Comparison of ENCODE assay signal across 8 cellular contexts in the genomic region with DNA sequence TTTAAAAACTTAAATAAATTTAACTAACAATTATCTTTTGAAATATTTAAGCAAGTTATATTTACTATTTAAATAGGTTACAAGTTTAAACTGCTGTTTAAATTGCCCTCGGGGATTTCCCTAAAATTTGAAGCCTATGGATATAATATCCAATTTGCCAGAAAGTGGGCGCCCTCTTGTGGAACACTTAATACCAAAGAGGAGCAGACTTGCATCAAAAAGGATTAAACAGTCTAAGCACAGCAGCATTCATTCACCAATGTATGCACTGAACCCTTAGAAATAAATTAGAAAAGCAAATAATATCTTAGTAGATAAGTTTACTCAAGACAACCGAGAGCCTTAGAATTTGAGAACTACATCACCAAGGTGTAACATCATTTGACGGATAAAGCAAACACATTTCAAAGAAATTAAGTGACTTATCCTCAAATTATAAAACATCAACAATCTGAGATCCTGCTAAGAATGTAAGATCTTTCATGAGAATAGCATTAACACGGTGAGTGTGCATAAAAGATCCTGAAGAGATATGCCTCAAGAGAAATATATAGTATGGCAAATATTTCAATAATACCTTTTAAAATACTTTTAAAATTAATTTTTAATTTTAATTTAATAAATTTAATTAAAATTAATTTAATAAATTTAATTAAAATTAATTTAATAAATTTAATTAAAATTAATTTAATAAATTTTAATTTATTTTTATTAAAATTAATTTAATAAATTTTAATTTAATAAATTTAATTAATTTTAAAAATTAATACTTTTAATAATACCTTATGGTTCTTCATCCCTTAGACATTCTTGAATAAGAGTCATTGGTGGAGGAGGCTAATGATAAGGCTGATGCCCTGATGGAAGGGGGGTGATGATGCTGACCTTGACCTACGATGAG. TPM values are rescaled to one million over a fixed set of nuclear protein-coding genes. Genes with fewer than 3 reads are reported as not detected.
DNase-seq lines count a peak whose midpoint lies in the region; ATAC-seq and TF ChIP-seq lines count a peak whose summit lies in the region.

No MANE protein-coding gene starts in this region.

- H2AFZ ChIP-seq in Loucy (ENCODE audit: low read length) = no peak overlapping the region

- intact Hi-C loops in naive thymus-derived CD4-positive, alpha-beta T cell (cut with micrococcal nuclease) = loop anchor here (1.0 to 2.0 kb wide), 2 partner anchors 691 kb away; no protein-coding TSS in a partner anchor

- H3K9ac ChIP-seq in Loucy (ENCODE audit: low read depth, low read length, poor library complexity, severe bottlenecking) = no peak overlapping the region

- peak; percentile 79 for TF ChIP-seq CTCF in Loucy (conservative IDR thresholded peaks at IDR 0.05; ENCODE audit: low read length)
- peak; percentile 76 for TF ChIP-seq CTCF in endothelial cell (IDR thresholded peaks at IDR 0.05; ENCODE audit: unreplicated experiment)

- H3F3A ChIP-seq in Loucy (ENCODE audit: low read depth) = no peaks in the 10 kb centered on the region

- no peaks in the 10 kb centered on the region for H3K9me3 Mint-ChIP-seq in endothelial cell (ENCODE audit: unreplicated experiment)
- peaks cover 0 to 4% (median 0%) of the 10 kb centered on the region in 11 donors for H3K9me3 Mint-ChIP-seq in naive thymus-derived CD4-positive, alpha-beta T cell

- peaks cover 2% of the 10 kb centered on the region for H3K27me3 Mint-ChIP-seq in endothelial cell (ENCODE audit: unreplicated experiment)
- peaks cover 0 to 32% (median 9%) of the 10 kb centered on the region in 5 donors for H3K27me3 Mint-ChIP-seq in naive thymus-derived CD4-positive, alpha-beta T cell

- H3K4me3 ChIP-seq in Loucy (ENCODE audit: low read length, poor library complexity, severe bottlenecking) = no peak overlapping the region
- H3K4me3 ChIP-seq in naive thymus-derived CD4-positive, alpha-beta T cell (ENCODE audit: low read length) = no peak overlapping the region

- no peaks in the 10 kb centered on the region for H3K9me2 ChIP-seq in Loucy (replicated peaks; ENCODE audit: low read depth, low read length)

- no peaks in the 10 kb centered on the region for H3K9me3 ChIP-seq in Loucy (ENCODE audit: insufficient read depth, low read depth, low read length)
- H3K9me3 ChIP-seq in naive thymus-derived CD4-positive, alpha-beta T cell (ENCODE audit: control insufficient read depth in 2 of 3, low read length in 3 of 3) = no peaks in the 10 kb centered on the region

- no peak overlapping the region for H3K4me3 Mint-ChIP-seq in endothelial cell (ENCODE audit: unreplicated experiment)
- no peak overlapping the region for H3K4me3 Mint-ChIP-seq in naive thymus-derived CD4-positive, alpha-beta T cell

- no peak overlapping the region for H3K27ac ChIP-seq in naive thymus-derived CD4-positive, alpha-beta T cell (ENCODE audit: low read depth, low read length)

- no peaks in the 10 kb centered on the region for H3K36me3 Mint-ChIP-seq in endothelial cell (ENCODE audit: low read depth, unreplicated experiment)
- no peaks in the 10 kb centered on the region for H3K36me3 Mint-ChIP-seq in naive thymus-derived CD4-positive, alpha-beta T cell

- ATAC-seq in naive thymus-derived CD4-positive, alpha-beta T cell = peak; percentile 53
- no peak for ATAC-seq in GM21723 (IDR thresholded peaks at IDR 0.05; ENCODE audit: unreplicated experiment)

- H3K27me3 ChIP-seq in Loucy (ENCODE audit: insufficient read depth, low read length, poor library complexity, severe bottlenecking) = no peaks in the 10 kb centered on the region
- no peaks in the 10 kb centered on the region for H3K27me3 ChIP-seq in naive thymus-derived CD4-positive, alpha-beta T cell (ENCODE audit: control insufficient read depth in 2 of 2, insufficient read depth in 2 of 2, low read length in 2 of 2)

- DNase-seq in activated CD4-positive, alpha-beta T cell treated with anti-CD3 and anti-CD28 coated beads for 48 hours = peak; percentile 52
- DNase-seq in activated CD4-positive, alpha-beta T cell treated with anti-CD3 and anti-CD28 coated beads for 1 hour = no peak
- peak; percentile 64 for DNase-seq in RPMI7951 (ENCODE audit: low read depth)
- DNase-seq in endothelial cell (ENCODE audit: low spot score) = peak; percentile 54
- no peak for DNase-seq in naive thymus-derived CD4-positive, alpha-beta T cell
- DNase-seq in mesenteric fat pad (ENCODE audit: low spot score) = no peak

- no peaks in the 10 kb centered on the region for H3K36me3 ChIP-seq in Loucy (ENCODE audit: insufficient read depth, low read length)
- no peaks in the 10 kb centered on the region for H3K36me3 ChIP-seq in naive thymus-derived CD4-positive, alpha-beta T cell (ENCODE audit: control insufficient read depth in 2 of 3, insufficient read depth in 3 of 3, low read length in 3 of 3)

- H3K4me1 ChIP-seq in Loucy (ENCODE audit: insufficient read depth, low read length, poor library complexity, severe bottlenecking) = no peaks in the 10 kb centered on the region
- H3K4me1 ChIP-seq in naive thymus-derived CD4-positive, alpha-beta T cell (ENCODE audit: control insufficient read depth in 2 of 2, insufficient read depth in 2 of 2, low read length in 2 of 2) = no peaks in the 10 kb centered on the region

- no peak overlapping the region for H3K27ac Mint-ChIP-seq in endothelial cell (ENCODE audit: unreplicated experiment)
- H3K27ac Mint-ChIP-seq in naive thymus-derived CD4-positive, alpha-beta T cell = no peak overlapping the region

- H3K4me2 ChIP-seq in Loucy (ENCODE audit: low read depth, low read length, poor library complexity, severe bottlenecking) = no peak overlapping the region

- CTCF ChIA-PET in naive thymus-derived CD4-positive, alpha-beta T cell (lab: Charles Lee) = no interaction called here

- POLR2A ChIA-PET in naive thymus-derived CD4-positive, alpha-beta T cell (lab: Charles Lee) = no interaction called here

- H3K4me1 Mint-ChIP-seq in endothelial cell (ENCODE audit: unreplicated experiment) = peaks cover 6% of the 10 kb centered on the region
- H3K4me1 Mint-ChIP-seq in naive thymus-derived CD4-positive, alpha-beta T cell = no peaks in the 10 kb centered on the region

- no peaks in the 10 kb centered on the region for H3K79me2 ChIP-seq in Loucy (ENCODE audit: insufficient read depth, low read length)

- H4K20me1 ChIP-seq in Loucy (ENCODE audit: insufficient read depth, low read length, poor library complexity, severe bottlenecking) = no peaks in the 10 kb centered on the region

RNA-seq across cellular contexts. Expression of a gene that starts 11.5 kb away (rescaled TPM):
- not detected in 2 replicates for total RNA-seq in RPMI7951 (2014; rRNA removed; shearing (Covaris generic))
- total RNA-seq in endothelial cell (ENCODE audit: unreplicated experiment) = not detected
- total RNA-seq in naive thymus-derived CD4-positive, alpha-beta T cell = not detected
- not detected for polyA plus RNA-seq in naive thymus-derived CD4-positive, alpha-beta T cell
- 0.35 TPM for total RNA-seq in mesenteric fat pad

RNA-seq across cellular contexts. Expression of a gene that starts 35.0 kb away (rescaled TPM):
- not detected in 2 replicates for total RNA-seq in RPMI7951 (2014; rRNA removed; shearing (Covaris generic))
- total RNA-seq in endothelial cell (ENCODE audit: unreplicated experiment) (not detected), mesenteric fat pad (not detected)
- total RNA-seq in naive thymus-derived CD4-positive, alpha-beta T cell = not detected
- not detected for polyA plus RNA-seq in naive thymus-derived CD4-positive, alpha-beta T cell

RNA-seq across cellular contexts. Expression of a gene that starts 46.6 kb away (rescaled TPM):
- total RNA-seq in RPMI7951 (2014; rRNA removed; shearing (Covaris generic)) = 0.48 and 0.59 TPM in 2 replicates
- 0.21 TPM for total RNA-seq in endothelial cell (ENCODE audit: unreplicated experiment)
- 1 to 10 TPM in 3 of 5 experiments, under 1 TPM in 1, not detected in 1; 0.88 to 8.9 (median 6.2) TPM for total RNA-seq in naive thymus-derived CD4-positive, alpha-beta T cell
- polyA plus RNA-seq in naive thymus-derived CD4-positive, alpha-beta T cell = not detected
- 8.1 TPM for total RNA-seq in mesenteric fat pad

Comparison
In these comparisons a context has a peak if more than half of its experiments do, and no peak if none do; other contexts are left out.
1. DNase-seq: peak in activated CD4-positive, alpha-beta T cell treated with anti-CD3 and anti-CD28 coated beads for 48 hours (single experiment), RPMI7951 (single experiment) and endothelial cell (single experiment); none in activated CD4-positive, alpha-beta T cell treated with anti-CD3 and anti-CD28 coated beads for 1 hour (single experiment), naive thymus-derived CD4-positive, alpha-beta T cell (0 of 9) and mesenteric fat pad (single experiment).